ENCODE assay signal across 9 cellular contexts in genomic region chr10:87865201-87866025, GRCh38. TPM values are rescaled to one million over a fixed set of nuclear protein-coding genes. Genes with fewer than 3 reads are reported as not detected.
DNase-seq lines count a peak whose midpoint lies in the region; FAIRE-seq and TF ChIP-seq lines count a peak whose summit lies in the region.
"Had no signal": no experiment of that assay in that cellular context is flagged by ENCODE, and none has a peak within 500 bp of the region (broad histone marks: within the 10 kb centered on the region; RNA-seq: fewer than 3 reads in every experiment).

No MANE protein-coding gene starts in this region.

- no peaks in the 10 kb centered on the region for H3K27me3 ChIP-seq in testis

- H3K9me3 ChIP-seq in kidney (ENCODE audit: control insufficient read depth in 1 of 2, low read length in 2 of 2) (no peaks in the 10 kb centered on the region), testis (no peaks in the 10 kb centered on the region)

- intact Hi-C loops in activated CD4-positive, alpha-beta T cell treated with anti-CD3 and anti-CD28 coated beads, Interleukin-2, amount 10 ng/mL, durations not matched to agents 24 days and 14 days (cut with micrococcal nuclease), result loop anchor here (2.0 kb wide), 1 partner anchor 53 kb away; no protein-coding TSS in a partner anchor
- intact Hi-C loops in activated T-helper 1 cell treated with anti-CD3 and anti-CD28 coated beads, Interleukin-12 subunit alpha, Interleukin-12 subunit beta, Interleukin-2, Interleukin-4 antibody, amounts not matched to agents 30 ng/mL and 10 ng/mL and 1 ng/mL, durations not matched to agents 14 hours and 24 hours and 36 hours (cut with micrococcal nuclease), result loop anchor here (1.0 to 10.0 kb wide), 5 partner anchors 52 to 1219 kb away; partner anchors contain the start of gene FAS
- intact Hi-C loops in kidney (cut with DNase I), result no loop called here
- intact Hi-C loops in testis (cut with DNase I; ENCODE audit: low total_unique reads), result loop anchor here (10.0 kb wide), 2 partner anchors 179 to 519 kb away; no protein-coding TSS in a partner anchor
- intact Hi-C loops in posterior cingulate gyrus (cut with DNase I), result loop anchor here (10.0 kb wide), 1 partner anchor 249 kb away; no protein-coding TSS in a partner anchor

- H3K27ac ChIP-seq in kidney (ENCODE audit: low read depth in 2 of 2, low read length in 2 of 2) (peak overlapping the region; percentile 26 to 85), testis (peak overlapping the region; percentile 87 to 99)

- TF ChIP-seq POLR2A in testis (IDR thresholded peaks at IDR 0.05), result no peak

- peak overlapping the region; percentile 77 to 87 for H3K9ac ChIP-seq in kidney (ENCODE audit: low read length in 2 of 2)

- peak overlapping the region; percentile 85 for H3K27ac Mint-ChIP-seq in activated CD4-positive, alpha-beta T cell treated with anti-CD3 and anti-CD28 coated beads, Interleukin-2, amount 10 ng/mL, durations not matched to agents 24 days and 14 days
- peak overlapping the region; percentile 85 for H3K27ac Mint-ChIP-seq in activated T-helper 1 cell treated with anti-CD3 and anti-CD28 coated beads, Interleukin-12 subunit alpha, Interleukin-12 subunit beta, Interleukin-2, Interleukin-4 antibody, amounts not matched to agents 30 ng/mL and 10 ng/mL and 1 ng/mL, durations not matched to agents 14 hours and 24 hours and 36 hours

- H3K36me3 Mint-ChIP-seq in activated CD4-positive, alpha-beta T cell treated with anti-CD3 and anti-CD28 coated beads, Interleukin-2, amount 10 ng/mL, durations not matched to agents 24 days and 14 days (ENCODE audit: low read depth), result peaks cover 26% of the 10 kb centered on the region
- H3K36me3 Mint-ChIP-seq in activated T-helper 1 cell treated with anti-CD3 and anti-CD28 coated beads, Interleukin-12 subunit alpha, Interleukin-12 subunit beta, Interleukin-2, Interleukin-4 antibody, amounts not matched to agents 30 ng/mL and 10 ng/mL and 1 ng/mL, durations not matched to agents 14 hours and 24 hours and 36 hours (ENCODE audit: low read depth), result peaks cover 22% of the 10 kb centered on the region

- H3K4me3 ChIP-seq in kidney (ENCODE audit: low read length in 2 of 2), result peak overlapping the region; percentile 97 to 99
- peak overlapping the region; percentile 93 to 96 for H3K4me3 ChIP-seq in testis

- H3K27me3 Mint-ChIP-seq in activated CD4-positive, alpha-beta T cell treated with anti-CD3 and anti-CD28 coated beads, Interleukin-2, amount 10 ng/mL, durations not matched to agents 24 days and 14 days, result no peaks in the 10 kb centered on the region
- peaks cover under 1% of the 10 kb centered on the region for H3K27me3 Mint-ChIP-seq in activated T-helper 1 cell treated with anti-CD3 and anti-CD28 coated beads, Interleukin-12 subunit alpha, Interleukin-12 subunit beta, Interleukin-2, Interleukin-4 antibody, amounts not matched to agents 30 ng/mL and 10 ng/mL and 1 ng/mL, durations not matched to agents 14 hours and 24 hours and 36 hours (ENCODE audit: insufficient read depth)

- H3K36me3 ChIP-seq in kidney (ENCODE audit: control insufficient read depth in 1 of 2, insufficient read depth in 2 of 2, low read length in 2 of 2) (no peaks in the 10 kb centered on the region), testis (ENCODE audit: low read depth, missing control alignments) (no peaks in the 10 kb centered on the region)

- H3K4me3 Mint-ChIP-seq in activated CD4-positive, alpha-beta T cell treated with anti-CD3 and anti-CD28 coated beads, Interleukin-2, amount 10 ng/mL, durations not matched to agents 24 days and 14 days, result peak overlapping the region; percentile 92
- H3K4me3 Mint-ChIP-seq in activated T-helper 1 cell treated with anti-CD3 and anti-CD28 coated beads, Interleukin-12 subunit alpha, Interleukin-12 subunit beta, Interleukin-2, Interleukin-4 antibody, amounts not matched to agents 30 ng/mL and 10 ng/mL and 1 ng/mL, durations not matched to agents 14 hours and 24 hours and 36 hours, result peak overlapping the region; percentile 97

- no peaks in the 10 kb centered on the region for H3K9me3 Mint-ChIP-seq in activated CD4-positive, alpha-beta T cell treated with anti-CD3 and anti-CD28 coated beads, Interleukin-2, amount 10 ng/mL, durations not matched to agents 24 days and 14 days
- no peaks in the 10 kb centered on the region for H3K9me3 Mint-ChIP-seq in activated T-helper 1 cell treated with anti-CD3 and anti-CD28 coated beads, Interleukin-12 subunit alpha, Interleukin-12 subunit beta, Interleukin-2, Interleukin-4 antibody, amounts not matched to agents 30 ng/mL and 10 ng/mL and 1 ng/mL, durations not matched to agents 14 hours and 24 hours and 36 hours

- peaks cover 50% of the 10 kb centered on the region for H3K4me1 Mint-ChIP-seq in activated CD4-positive, alpha-beta T cell treated with anti-CD3 and anti-CD28 coated beads, Interleukin-2, amount 10 ng/mL, durations not matched to agents 24 days and 14 days
- H3K4me1 Mint-ChIP-seq in activated T-helper 1 cell treated with anti-CD3 and anti-CD28 coated beads, Interleukin-12 subunit alpha, Interleukin-12 subunit beta, Interleukin-2, Interleukin-4 antibody, amounts not matched to agents 30 ng/mL and 10 ng/mL and 1 ng/mL, durations not matched to agents 14 hours and 24 hours and 36 hours (ENCODE audit: low read depth), result peaks cover 69% of the 10 kb centered on the region

- 2 to 4% methylated on average over 6 of the region's 6 CpGs for WGBS in testis, 2 donors

- FAIRE-seq in kidney (lab: Jason Lieb, UNC), result no peak
- FAIRE-seq: G401.6 had no signal

- DNase-seq in activated CD4-positive, alpha-beta T cell treated with anti-CD3 and anti-CD28 coated beads, Interleukin-2, amount 10 ng/mL, durations not matched to agents 24 days and 14 days, result peak; percentile 56
- no peak for DNase-seq in activated CD4-positive, alpha-beta T cell treated with anti-CD3 and anti-CD28 coated beads, Interleukin-2, amount 50 U/mL, for 48 hours
- DNase-seq in activated T-helper 1 cell treated with anti-CD3 and anti-CD28 coated beads, Interleukin-12 subunit alpha, Interleukin-12 subunit beta, Interleukin-2, Interleukin-4 antibody, amounts not matched to agents 30 ng/mL and 10 ng/mL and 1 ng/mL, durations not matched to agents 14 hours and 24 hours and 36 hours (ENCODE audit: low spot score), result no peak
- DNase-seq in kidney (no peak), testis (no peak), putamen (ENCODE audit: low spot score) (no peak), T1000 (lab: John Stamatoyannopoulos, UW) (no peak), posterior cingulate gyrus (no peak)

- peaks cover 6 to 12% of the 10 kb centered on the region in 2 donors for H3K4me1 ChIP-seq in kidney (ENCODE audit: control insufficient read depth in 1 of 2, insufficient read depth in 1 of 2, low read depth in 1 of 2, low read length in 2 of 2)
- peaks cover 19% of the 10 kb centered on the region for H3K4me1 ChIP-seq in testis

- no peak for TF ChIP-seq CTCF in kidney (IDR thresholded peaks at IDR 0.05; ENCODE audit: borderline replicate concordance, extremely low read depth, insufficient read depth)
- TF ChIP-seq CTCF in testis (IDR thresholded peaks at IDR 0.05), result no peak

RNA-seq across cellular contexts. Expression of gene PTEN, which starts 2.0 kb away (rescaled TPM):
- total RNA-seq in activated CD4-positive, alpha-beta T cell treated with anti-CD3 and anti-CD28 coated beads, Interleukin-2, amount 10 ng/mL, durations not matched to agents 24 days and 14 days, result 48.6 and 51.3 TPM in 2 replicates
- total RNA-seq in activated T-helper 1 cell treated with anti-CD3 and anti-CD28 coated beads, Interleukin-12 subunit alpha, Interleukin-12 subunit beta, Interleukin-2, Interleukin-4 antibody, amounts not matched to agents 30 ng/mL and 10 ng/mL and 1 ng/mL, durations not matched to agents 14 hours and 24 hours and 36 hours, result 56.9 and 67.6 TPM in 2 replicates
- 154 TPM for total RNA-seq in kidney
- 22.3 TPM for polyA plus RNA-seq in kidney (ENCODE audit: insufficient read depth, low read depth, low replicate concordance)
- 100 to 1,000 TPM in 1 of 2 donors, 10 to 100 TPM in 1; 85.4 to 118 TPM for total RNA-seq in testis
- 96.8 TPM for polyA plus RNA-seq in testis (ENCODE audit: insufficient read depth, low read depth, low replicate concordance)

RNA-seq across cellular contexts. Expression of gene KLLN, which starts 2.1 kb away (rescaled TPM):
- 0.54 and 1.0 TPM in 2 replicates for total RNA-seq in activated CD4-positive, alpha-beta T cell treated with anti-CD3 and anti-CD28 coated beads, Interleukin-2, amount 10 ng/mL, durations not matched to agents 24 days and 14 days
- 0.78 and 0.86 TPM in 2 replicates for total RNA-seq in activated T-helper 1 cell treated with anti-CD3 and anti-CD28 coated beads, Interleukin-12 subunit alpha, Interleukin-12 subunit beta, Interleukin-2, Interleukin-4 antibody, amounts not matched to agents 30 ng/mL and 10 ng/mL and 1 ng/mL, durations not matched to agents 14 hours and 24 hours and 36 hours
- total RNA-seq in kidney (1.7 TPM), testis (1 to 10 TPM; 2.0 to 3.9 TPM)
- polyA plus RNA-seq in kidney (ENCODE audit: insufficient read depth, low read depth, low replicate concordance) (0.82 TPM), testis (ENCODE audit: insufficient read depth, low read depth, low replicate concordance) (2.0 TPM)

RNA-seq across cellular contexts. Expression of gene ATAD1, which starts 47.4 kb away (rescaled TPM):
- total RNA-seq in activated CD4-positive, alpha-beta T cell treated with anti-CD3 and anti-CD28 coated beads, Interleukin-2, amount 10 ng/mL, durations not matched to agents 24 days and 14 days, result 54.1 and 55.5 TPM in 2 replicates
- total RNA-seq in activated T-helper 1 cell treated with anti-CD3 and anti-CD28 coated beads, Interleukin-12 subunit alpha, Interleukin-12 subunit beta, Interleukin-2, Interleukin-4 antibody, amounts not matched to agents 30 ng/mL and 10 ng/mL and 1 ng/mL, durations not matched to agents 14 hours and 24 hours and 36 hours, result 50.1 and 53.0 TPM in 2 replicates
- 57.3 TPM for total RNA-seq in kidney
- polyA plus RNA-seq in kidney (ENCODE audit: insufficient read depth, low read depth, low replicate concordance), result 22.0 TPM
- 100 to 1,000 TPM in 1 of 2 donors, 10 to 100 TPM in 1; 68.5 to 107 TPM for total RNA-seq in testis
- polyA plus RNA-seq in testis (ENCODE audit: insufficient read depth, low read depth, low replicate concordance), result 162 TPM
